In the genomic region with DNA sequence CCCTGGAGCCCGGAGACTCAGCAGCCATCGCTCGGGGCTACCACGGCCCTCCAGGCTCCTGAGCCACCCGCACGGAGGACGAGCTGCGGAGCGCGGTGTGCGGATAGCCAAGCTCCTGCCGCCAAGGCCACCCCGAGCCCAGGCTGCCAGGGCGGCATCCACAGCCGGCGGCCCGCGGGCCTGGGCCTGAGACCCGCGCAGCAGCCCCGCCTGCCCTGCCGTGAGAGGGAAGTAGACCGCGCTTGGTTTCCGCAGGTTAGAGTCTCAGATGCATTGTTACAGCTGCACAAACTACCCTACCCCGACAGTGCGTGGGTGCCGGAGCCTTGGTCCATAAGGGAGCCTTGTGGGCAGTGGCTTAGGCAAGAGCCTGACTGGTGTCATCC, we compare ENCODE assay signal across 7 cellular contexts.
DNase-seq lines count a peak whose midpoint lies in the region; ATAC-seq, FAIRE-seq and TF ChIP-seq lines count a peak whose summit lies in the region.

No MANE protein-coding gene starts in this region.

- H3K14ac ChIP-seq in H1 (ENCODE audit: insufficient read length): no peak overlapping the region

- H3K27me3 ChIP-seq in H1 (replicated peaks in 1 of 4; ENCODE audit: control insufficient read depth in 3 of 4, extremely low read depth in 1 of 4, insufficient read depth in 3 of 4, low read length in 3 of 4): peaks cover 0 to 13% (median 6%) of the 10 kb centered on the region in 4 experiments; a peak in 5 of 7 replicates
- H3K27me3 ChIP-seq in tibial nerve: no peaks in the 10 kb centered on the region

- H3K4me3 ChIP-seq in H1 (ENCODE audit: extremely low read depth in 1 of 4, insufficient read depth in 2 of 4, low read depth in 3 of 4, low read length in 4 of 4) (peak overlapping the region; percentile 40 to 66 (median 47)), tibial nerve (peak overlapping the region; percentile 32 to 65 (median 48))

- no peak for TF ChIP-seq RAD21 in H1 (IDR thresholded peaks at IDR 0.05 in 1 of 2, conservative IDR thresholded peaks at IDR 0.05 in 1 of 2; ENCODE audit: low read depth in 2 of 2, low read length in 2 of 2)

- FAIRE-seq in H1 (lab: Jason Lieb, UNC): no peak

- H3K9me3 ChIP-seq in H1 (ENCODE audit: insufficient read depth in 2 of 2, low read depth in 1 of 2, low read length in 1 of 2) (no peaks in the 10 kb centered on the region), tibial nerve (no peaks in the 10 kb centered on the region)

- H3K4me1 Mint-ChIP-seq in mesothelial cell of epicardium: peaks cover 27% of the 10 kb centered on the region
- H3K4me1 Mint-ChIP-seq in Calu3 (ENCODE audit: low read depth, unreplicated experiment): no peaks in the 10 kb centered on the region

- WGBS in H1 (ENCODE audit: extremely low coverage in 1 of 2, insufficient coverage in 1 of 2, insufficient read length in 1 of 2, insufficient replicate concordance in 2 of 2, low coverage in 1 of 2, low lambda C conversion rate in 2 of 2, missing lambda C conversion rate in 1 of 2), 2 experiments: 28% methylated on average over 28 of the region's 28 CpGs; no CpG with 5 or more reads in 1 of the 2 experiments
- 59 to 60% methylated on average over 7 to 24 of the region's 28 CpGs for WGBS in tibial nerve, 2 donors

- no peak overlapping the region for H4K5ac ChIP-seq in H1 (ENCODE audit: insufficient read length, low read depth, low read length)

- H2BK120ac ChIP-seq in H1 (replicated peaks; ENCODE audit: low read depth, low read length): no peak overlapping the region

- no peak overlapping the region for H3K4ac ChIP-seq in H1 (replicated peaks; ENCODE audit: insufficient read length, low read depth, low read length)

- H2AK5ac ChIP-seq in H1 (ENCODE audit: low read depth, low read length): 0 out of 2 replicates have a peak overlapping the region, but pooled peaks have one; percentile 26

- no peak overlapping the region for H4K91ac ChIP-seq in H1 (replicated peaks; ENCODE audit: insufficient read length, low read length)

- H3K9me3 Mint-ChIP-seq in mesothelial cell of epicardium: peaks cover 5% of the 10 kb centered on the region
- peaks cover 3% of the 10 kb centered on the region for H3K9me3 Mint-ChIP-seq in Calu3 (ENCODE audit: low read depth, unreplicated experiment)

- no peak overlapping the region for H3K27ac ChIP-seq in H1 (ENCODE audit: low read depth, low read length)
- peak overlapping the region; percentile 37 to 79 (median 58) for H3K27ac ChIP-seq in tibial nerve

- CTCF ChIA-PET in H1 (lab: Charles Lee; ENCODE audit: partially characterized antibody): interaction anchor here (1.3 to 1.5 kb wide), 2 partner anchors 8 to 41 kb away, joined by 3 to 5 read pairs; no protein-coding TSS in a partner anchor
- CTCF ChIA-PET in Calu3 (lab: Charles Lee): no interaction called here

- no peak overlapping the region for H2BK15ac ChIP-seq in H1 (ENCODE audit: low read length)

- H3K23ac ChIP-seq in H1 (ENCODE audit: insufficient read length): no peak overlapping the region

- no peak overlapping the region for H2BK20ac ChIP-seq in H1 (ENCODE audit: low read length)

- no peaks in the 10 kb centered on the region for H3K79me2 ChIP-seq in H1 (ENCODE audit: control insufficient read depth in 1 of 2, insufficient read depth in 2 of 2, low read length in 2 of 2)

- H3K4me3 Mint-ChIP-seq in mesothelial cell of epicardium (peak overlapping the region; percentile 71), Calu3 (ENCODE audit: low read depth, unreplicated experiment) (no peak overlapping the region)

- intact Hi-C loops in Calu3 (cut with micrococcal nuclease; ENCODE audit: unreplicated experiment): no loop called here

- DNase-seq in H1 (ENCODE audit: low read depth in 1 of 2, low spot score in 2 of 2) (no peak), mesothelial cell of epicardium (ENCODE audit: low spot score in 2 of 2, unreplicated experiment in 2 of 2) (no peak), tibial nerve (ENCODE audit: low spot score in 2 of 2) (no peak), Calu3 (no peak), NCI-H446 treated with DMSO at 0.1 percent for 48 hours (lab: John Stamatoyannopoulos, UW) (no peak)

- H4K20me1 ChIP-seq in H1 (replicated peaks in 1 of 2; ENCODE audit: control insufficient read depth in 1 of 2, insufficient read depth in 2 of 2, low read length in 2 of 2): no peaks in the 10 kb centered on the region

- no peak overlapping the region for H2BK5ac ChIP-seq in H1 (ENCODE audit: low read depth, low read length)

- H3K4me1 ChIP-seq in H1 (replicated peaks in 1 of 4; ENCODE audit: control insufficient read depth in 3 of 4, insufficient read depth in 4 of 4, low read length in 3 of 4) (peaks cover 0 to 4% (median 1%) of the 10 kb centered on the region in 4 experiments; a peak in 3 of 7 replicates), tibial nerve (peaks cover 0 to 8% (median 0%) of the 10 kb centered on the region in 4 donors)

- peak overlapping the region; percentile 89; the same call in 1 of the 2 replicates for H4K8ac ChIP-seq in H1 (ENCODE audit: extremely low read depth, insufficient read depth, low read length)

- H3K4me2 ChIP-seq in H1 (ENCODE audit: insufficient read depth in 1 of 2, low read depth in 2 of 2, low read length in 2 of 2): peak overlapping the region; percentile 60 to 81

- no TSS peak for BruUV-seq in Calu3 (replicated peaks; lab: Mats Ljungman, UMichigan)

- no peak for TF ChIP-seq EP300 in H1 (IDR thresholded peaks at IDR 0.05; ENCODE audit: borderline replicate concordance in 1 of 2, low read depth in 2 of 2, low read length in 2 of 2)
- TF ChIP-seq EP300 in tibial nerve (IDR thresholded peaks at IDR 0.05): no peak

- ATAC-seq in HG02678 (IDR thresholded peaks at IDR 0.05; ENCODE audit: unreplicated experiment): peak; percentile 75
- no peak for ATAC-seq in GM18861 (IDR thresholded peaks at IDR 0.05; ENCODE audit: unreplicated experiment)

- no peak overlapping the region; the same call in 1 of the 2 replicates for H3K18ac ChIP-seq in H1 (ENCODE audit: extremely low read depth, low read length)

- H3K27ac Mint-ChIP-seq in mesothelial cell of epicardium (no peak overlapping the region), Calu3 (ENCODE audit: unreplicated experiment) (no peak overlapping the region)

- H2AFZ ChIP-seq in H1 (ENCODE audit: low read length): peak overlapping the region; percentile 49; the same call in 1 of the 2 replicates

- TF ChIP-seq POLR2A in H1 (IDR thresholded peaks at IDR 0.05; ENCODE audit: control extremely low read depth in 1 of 2, low read depth in 2 of 2, low read length in 2 of 2) (no peak), tibial nerve (IDR thresholded peaks at IDR 0.05) (no peak)

- no peaks in the 10 kb centered on the region for H3K36me3 ChIP-seq in H1 (ENCODE audit: control insufficient read depth in 2 of 4, insufficient read depth in 4 of 4, low read length in 3 of 4)
- no peaks in the 10 kb centered on the region for H3K36me3 ChIP-seq in tibial nerve

- no peak for TF ChIP-seq CTCF in H1 (IDR thresholded peaks at IDR 0.05; ENCODE audit: control extremely low read depth in 1 of 3, insufficient read depth in 1 of 3, low read depth in 1 of 3, low read length in 3 of 3)
- TF ChIP-seq CTCF in mesothelial cell of epicardium (IDR thresholded peaks at IDR 0.05; ENCODE audit: unreplicated experiment): no peak
- TF ChIP-seq CTCF in tibial nerve (IDR thresholded peaks at IDR 0.05): no peak
- TF ChIP-seq CTCF in Calu3 (IDR thresholded peaks at IDR 0.05; ENCODE audit: unreplicated experiment): no peak

- no peaks in the 10 kb centered on the region for H3K79me1 ChIP-seq in H1 (ENCODE audit: low read depth, low read length)

- no peak overlapping the region; a peak in 2 of 7 replicates for H3K9ac ChIP-seq in H1 (replicated peaks in 1 of 4; ENCODE audit: extremely low read depth in 1 of 4, low read depth in 3 of 4, low read length in 3 of 4)

- H3K27me3 Mint-ChIP-seq in mesothelial cell of epicardium (ENCODE audit: low read depth) (no peaks in the 10 kb centered on the region), Calu3 (ENCODE audit: unreplicated experiment) (no peaks in the 10 kb centered on the region)

- peaks cover 4% of the 10 kb centered on the region; the same call in 1 of the 2 replicates for H3K23me2 ChIP-seq in H1 (ENCODE audit: low read depth, low read length)

- H3K56ac ChIP-seq in H1 (replicated peaks; ENCODE audit: insufficient read length, low read depth, low read length): no peak overlapping the region

- peak overlapping the region; percentile 68; the same call in 1 of the 2 replicates for H2BK12ac ChIP-seq in H1 (ENCODE audit: low read depth, low read length)

- POLR2A ChIA-PET in H1 (lab: Charles Lee; ENCODE audit: partially characterized antibody): interaction anchor here (1.2 kb wide), 1 partner anchor 9 kb away, joined by 4 read pairs; no protein-coding TSS in a partner anchor

- peaks cover 6% of the 10 kb centered on the region for H3K36me3 Mint-ChIP-seq in mesothelial cell of epicardium
- no peaks in the 10 kb centered on the region for H3K36me3 Mint-ChIP-seq in Calu3 (ENCODE audit: insufficient read depth, unreplicated experiment)

TF ChIP-seq in H1, 55 proteins besides CTCF, POLR2A, EP300 and RAD21:
- 0 out of 2 replicates have a peak, but pooled peaks have one; percentile 24 for TF ChIP-seq SUZ12 (IDR thresholded peaks at IDR 0.05; ENCODE audit: low read length)
- peak; percentile 18 for TF ChIP-seq KDM4A (IDR thresholded peaks at IDR 0.05; ENCODE audit: low read depth, low read length, severe bottlenecking)
- TF ChIP-seq SAP30 (IDR thresholded peaks at IDR 0.05; ENCODE audit: insufficient read depth, insufficient replicate concordance, low read length): no peak
